24 cellular contexts compared by ENCODE assay signal in the genomic region with DNA sequence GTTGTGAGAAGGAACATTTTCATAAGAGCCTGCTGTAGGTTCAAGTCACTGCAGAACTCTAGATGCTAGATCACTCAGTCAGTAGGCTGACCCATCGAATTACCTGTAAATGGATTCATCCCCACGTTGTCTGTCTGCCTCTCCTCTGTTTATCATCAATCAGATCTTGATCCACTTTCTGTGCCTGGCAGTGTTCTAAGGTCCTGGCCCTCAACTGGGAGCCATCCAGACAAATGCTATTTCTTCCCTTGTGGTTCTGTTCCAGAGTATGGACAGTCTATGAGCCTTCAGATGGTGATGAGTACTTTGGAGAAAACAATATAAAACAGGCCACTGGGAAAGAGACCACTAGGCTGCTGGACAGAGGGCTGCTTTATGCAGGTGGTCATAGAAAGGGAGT.
A peak's percentile ranks its signal among the peaks of the same experiment; 100 is the strongest.
DNase-seq lines count a peak whose midpoint lies in the region; ATAC-seq, FAIRE-seq and TF ChIP-seq lines count a peak whose summit lies in the region.
"Had no signal": no experiment of that assay in that cellular context is flagged by ENCODE, and none has a peak within 500 bp of the region (broad histone marks: within the 10 kb centered on the region; RNA-seq: fewer than 3 reads in every experiment).

No MANE protein-coding gene starts in this region.

- H3K79me1 ChIP-seq in H1 (ENCODE audit: low read depth, low read length) = no peaks in the 10 kb centered on the region

- H3K4ac ChIP-seq in H1 (replicated peaks; ENCODE audit: insufficient read length, low read depth, low read length) = no peak overlapping the region

- H3K4me3 ChIP-seq in H1 (ENCODE audit: extremely low read depth in 1 of 4, insufficient read depth in 2 of 4, low read depth in 3 of 4, low read length in 4 of 4) = no peak overlapping the region
- H3K4me3 ChIP-seq: BLaER1 had no signal

- TF ChIP-seq EP300 in H1 (IDR thresholded peaks at IDR 0.05; ENCODE audit: borderline replicate concordance in 1 of 2, low read depth in 2 of 2, low read length in 2 of 2) = no peak

- no peaks in the 10 kb centered on the region for H4K20me1 ChIP-seq in H1 (replicated peaks in 1 of 2; ENCODE audit: control insufficient read depth in 1 of 2, insufficient read depth in 2 of 2, low read length in 2 of 2)
- H4K20me1 ChIP-seq: BLaER1 had no signal

- no peaks in the 10 kb centered on the region for H3K36me3 ChIP-seq in H1 (ENCODE audit: control insufficient read depth in 2 of 4, insufficient read depth in 4 of 4, low read length in 3 of 4)
- H3K36me3 ChIP-seq: BLaER1 had no signal

- no peak overlapping the region for H3K23ac ChIP-seq in H1 (ENCODE audit: insufficient read length)

- H3K9ac ChIP-seq in H1 (replicated peaks in 1 of 4; ENCODE audit: extremely low read depth in 1 of 4, low read depth in 3 of 4, low read length in 3 of 4) = no peak overlapping the region
- H3K9ac ChIP-seq: BLaER1 had no signal

- H2BK15ac ChIP-seq in H1 (ENCODE audit: low read length) = no peak overlapping the region

- H4K8ac ChIP-seq in H1 (ENCODE audit: extremely low read depth, insufficient read depth, low read length) = no peak overlapping the region

- CTCF ChIA-PET in H1 (lab: Charles Lee; ENCODE audit: partially characterized antibody) = no interaction called here

- no peaks in the 10 kb centered on the region for H3K27me3 ChIP-seq in H1 (replicated peaks in 1 of 4; ENCODE audit: control insufficient read depth in 3 of 4, extremely low read depth in 1 of 4, insufficient read depth in 3 of 4, low read length in 3 of 4)
- H3K27me3 ChIP-seq: BLaER1 had no signal

- POLR2A ChIA-PET in H1 (lab: Charles Lee; ENCODE audit: partially characterized antibody) = no interaction called here

- no peaks in the 10 kb centered on the region for H3K4me1 ChIP-seq in H1 (replicated peaks in 1 of 4; ENCODE audit: control insufficient read depth in 3 of 4, insufficient read depth in 4 of 4, low read length in 3 of 4)
- H3K4me1 ChIP-seq: BLaER1, Caco-2 had no signal

- no peak overlapping the region for H3K56ac ChIP-seq in H1 (replicated peaks; ENCODE audit: insufficient read length, low read depth, low read length)

- DNase-seq in T-helper 2 cell treated with Interferon-gamma antibody and Interleukin-4, amounts not matched to agents 5 μg/mL and 100 μg/mL, for 36 hours (ENCODE audit: low spot score) = no peak
- DNase-seq in T-helper 2 cell (no peak), H1 (ENCODE audit: low read depth in 1 of 2, low spot score in 2 of 2) (no peak), neural crest cell (ENCODE audit: low read depth, low spot score) (no peak), NCI-H1105 (lab: John Stamatoyannopoulos, UW) (no peak)
- no peak for DNase-seq in activated CD4-positive, alpha-beta T cell treated with anti-CD3 and anti-CD28 coated beads for 48 hours
- DNase-seq: Caco-2; CD4-positive, CD25-positive, alpha-beta regulatory T cell; CD8-positive, alpha-beta T cell; DMS153; DND-41; GOT3; H7; HCEC 1CT had no signal

- H3K27me3 Mint-ChIP-seq in T-helper 2 cell treated with Interferon-gamma antibody and Interleukin-4, amounts not matched to agents 5 μg/mL and 100 μg/mL, for 36 hours (ENCODE audit: low read depth) = peaks cover 15% of the 10 kb centered on the region
- peaks cover 36% of the 10 kb centered on the region for H3K27me3 Mint-ChIP-seq in neural crest cell (ENCODE audit: low read depth)
- H3K27me3 Mint-ChIP-seq: B cell; CD4-positive, CD25-positive, alpha-beta regulatory T cell had no signal

- no peak overlapping the region for H2BK20ac ChIP-seq in H1 (ENCODE audit: low read length)

- no peaks in the 10 kb centered on the region for H3K23me2 ChIP-seq in H1 (ENCODE audit: low read depth, low read length)

- TF ChIP-seq RAD21 in H1 (IDR thresholded peaks at IDR 0.05 in 1 of 2, conservative IDR thresholded peaks at IDR 0.05 in 1 of 2; ENCODE audit: low read depth in 2 of 2, low read length in 2 of 2) = no peak

- TF ChIP-seq POLR2A in H1 (IDR thresholded peaks at IDR 0.05; ENCODE audit: control extremely low read depth in 1 of 2, low read depth in 2 of 2, low read length in 2 of 2) = no peak

- no peak overlapping the region for H3K27ac ChIP-seq in H1 (ENCODE audit: low read depth, low read length)
- H3K27ac ChIP-seq: 22Rv1, BLaER1, C4-2B had no signal

- H3K4me1 Mint-ChIP-seq in T-helper 2 cell treated with Interferon-gamma antibody and Interleukin-4, amounts not matched to agents 5 μg/mL and 100 μg/mL, for 36 hours (ENCODE audit: low read depth) = peaks cover 11% of the 10 kb centered on the region
- H3K4me1 Mint-ChIP-seq in neural crest cell = no peaks in the 10 kb centered on the region
- H3K4me1 Mint-ChIP-seq: B cell; CD4-positive, CD25-positive, alpha-beta regulatory T cell had no signal

- no peaks in the 10 kb centered on the region for H3K9me3 ChIP-seq in H1 (ENCODE audit: insufficient read depth in 2 of 2, low read depth in 1 of 2, low read length in 1 of 2)
- H3K9me3 ChIP-seq: Caco-2 had no signal

- H4K91ac ChIP-seq in H1 (replicated peaks; ENCODE audit: insufficient read length, low read length) = no peak overlapping the region

- no peak overlapping the region for H3K4me3 Mint-ChIP-seq in T-helper 2 cell treated with Interferon-gamma antibody and Interleukin-4, amounts not matched to agents 5 μg/mL and 100 μg/mL, for 36 hours
- H3K4me3 Mint-ChIP-seq in neural crest cell = no peak overlapping the region
- H3K4me3 Mint-ChIP-seq: B cell; CD4-positive, CD25-positive, alpha-beta regulatory T cell; CD8-positive, alpha-beta T cell had no signal

- ATAC-seq in GM19467 (IDR thresholded peaks at IDR 0.05; ENCODE audit: unreplicated experiment) = no peak
- ATAC-seq in HG03520 (IDR thresholded peaks at IDR 0.05; ENCODE audit: unreplicated experiment) = no peak
- ATAC-seq: CD8-positive, alpha-beta T cell had no signal

- no peak for FAIRE-seq in H1 (lab: Jason Lieb, UNC)
- FAIRE-seq: A204.1, G401.6, GM12892, GM19239 had no signal

- H3K36me3 Mint-ChIP-seq in T-helper 2 cell treated with Interferon-gamma antibody and Interleukin-4, amounts not matched to agents 5 μg/mL and 100 μg/mL, for 36 hours (ENCODE audit: low read depth) = peaks cover 16% of the 10 kb centered on the region
- H3K36me3 Mint-ChIP-seq in neural crest cell (ENCODE audit: low read depth) = no peaks in the 10 kb centered on the region
- H3K36me3 Mint-ChIP-seq: CD4-positive, CD25-positive, alpha-beta regulatory T cell; CD8-positive, alpha-beta T cell had no signal

- H2BK12ac ChIP-seq in H1 (ENCODE audit: low read depth, low read length) = 0 out of 2 replicates have a peak overlapping the region, but pooled peaks have one; percentile 1

- no peak overlapping the region for H2BK120ac ChIP-seq in H1 (replicated peaks; ENCODE audit: low read depth, low read length)

- no peak overlapping the region for H3K18ac ChIP-seq in H1 (ENCODE audit: extremely low read depth, low read length)

- H3K14ac ChIP-seq in H1 (ENCODE audit: insufficient read length) = no peak overlapping the region

- H3K27ac Mint-ChIP-seq in T-helper 2 cell treated with Interferon-gamma antibody and Interleukin-4, amounts not matched to agents 5 μg/mL and 100 μg/mL, for 36 hours = peak overlapping the region; percentile 20
- H3K27ac Mint-ChIP-seq in neural crest cell (ENCODE audit: unreplicated experiment) = peak overlapping the region; percentile 28
- H3K27ac Mint-ChIP-seq: B cell; CD4-positive, CD25-positive, alpha-beta regulatory T cell; CD8-positive, alpha-beta T cell had no signal

- H3K9me3 Mint-ChIP-seq in T-helper 2 cell treated with Interferon-gamma antibody and Interleukin-4, amounts not matched to agents 5 μg/mL and 100 μg/mL, for 36 hours = peaks cover 19% of the 10 kb centered on the region
- H3K9me3 Mint-ChIP-seq in neural crest cell = peaks cover 11% of the 10 kb centered on the region

- no peaks in the 10 kb centered on the region for H3K79me2 ChIP-seq in H1 (ENCODE audit: control insufficient read depth in 1 of 2, insufficient read depth in 2 of 2, low read length in 2 of 2)

- 100% methylated on average over 2 of the region's 2 CpGs; no CpG with 5 or more reads in 1 of the 2 experiments for WGBS in H1 (ENCODE audit: extremely low coverage in 1 of 2, insufficient coverage in 1 of 2, insufficient read length in 1 of 2, insufficient replicate concordance in 2 of 2, low coverage in 1 of 2, low lambda C conversion rate in 2 of 2, missing lambda C conversion rate in 1 of 2), 2 experiments

- no peak overlapping the region for H2BK5ac ChIP-seq in H1 (ENCODE audit: low read depth, low read length)

- H3K4me2 ChIP-seq in H1 (ENCODE audit: insufficient read depth in 1 of 2, low read depth in 2 of 2, low read length in 2 of 2) = no peak overlapping the region
- H3K4me2 ChIP-seq: BLaER1 had no signal

- H2AFZ ChIP-seq in H1 (ENCODE audit: low read length) = no peak overlapping the region

- H4K5ac ChIP-seq in H1 (ENCODE audit: insufficient read length, low read depth, low read length) = no peak overlapping the region

- no peak overlapping the region for H2AK5ac ChIP-seq in H1 (ENCODE audit: low read depth, low read length)

- TF ChIP-seq CTCF in H1 (IDR thresholded peaks at IDR 0.05; ENCODE audit: control extremely low read depth in 1 of 3, insufficient read depth in 1 of 3, low read depth in 1 of 3, low read length in 3 of 3) = no peak
- no peak for TF ChIP-seq CTCF in neural crest cell (conservative IDR thresholded peaks at IDR 0.05)

TF ChIP-seq in H1, 55 proteins besides CTCF, POLR2A, EP300 and RAD21 (continues in another document):
- TF ChIP-seq ZNF274 (IDR thresholded peaks at IDR 0.05; ENCODE audit: borderline replicate concordance, extremely low read depth, low read length) (no peak), RNF2 (IDR thresholded peaks at IDR 0.05; ENCODE audit: borderline replicate concordance, low read depth, low read length, missing control alignments, poor library complexity, severe bottlenecking) (no peak), SUZ12 (IDR thresholded peaks at IDR 0.05; ENCODE audit: low read length) (no peak)
